Comparison of ENCODE assay signal across 1 cellular context in genomic region chr6:17599885-17600526, GRCh38.
TF ChIP-seq lines count a peak whose summit lies in the region.

TSS of gene FAM8A1 (plus strand) at chr6:17600302. CDS start at chr6:17600410, 108 bp downstream.

TF ChIP-seq in K562, 482 proteins besides CTCF, POLR2A, EP300 and RAD21 (continued from another document):
- TF ChIP-seq GTF2B (IDR thresholded peaks at IDR 0.05; ENCODE audit: extremely low read depth, insufficient read length), result no peak
- TF ChIP-seq ZHX1 (conservative IDR thresholded peaks at IDR 0.05; ENCODE audit: low read length), result no peak
- no peak for TF ChIP-seq ZNF717 (CRISPR knock-in tag; IDR thresholded peaks at IDR 0.05)
- no peak for TF ChIP-seq JUNB (CRISPR knock-in tag; conservative IDR thresholded peaks at IDR 0.05)
- TF ChIP-seq ETV5 (CRISPR knock-in tag; IDR thresholded peaks at IDR 0.05; ENCODE audit: low read depth), result peak; percentile 93
- peak; percentile 67; the same call in 1 of the 2 replicates for TF ChIP-seq ATF7 (IDR thresholded peaks at IDR 0.05)
- no peak for TF ChIP-seq TAF15 (IDR thresholded peaks at IDR 0.05; ENCODE audit: low read depth, low read length)
- peak; percentile 60 to 74; a peak in 3 of 4 replicates for TF ChIP-seq MNT (conservative IDR thresholded peaks at IDR 0.05)
- TF ChIP-seq ARID1B (IDR thresholded peaks at IDR 0.05), result no peak; the same call in 1 of the 2 replicates
- TF ChIP-seq EP400 (IDR thresholded peaks at IDR 0.05), result peak; percentile 71
- no peak for TF ChIP-seq MXI1 (IDR thresholded peaks at IDR 0.05; ENCODE audit: low read depth, low read length)
- no peak for TF ChIP-seq SNIP1 (IDR thresholded peaks at IDR 0.05; ENCODE audit: low read depth)
